Comparison of ENCODE assay signal across 1 cellular context in genomic region chr16:2251281-2252111, GRCh38.
A peak's percentile ranks its signal among the peaks of the same experiment; 100 is the strongest.
TF ChIP-seq lines count a peak whose summit lies in the region.

Gene ECI1 (minus strand): TSS chr16:2251587. CDS start chr16:2251566, 21 bp downstream.

TF ChIP-seq in K562, 482 proteins besides CTCF, POLR2A, EP300 and RAD21 (continued from another document and continues in another):
- TF ChIP-seq CREB5 (CRISPR knock-in tag; IDR thresholded peaks at IDR 0.05) (no peak), FIP1L1 (IDR thresholded peaks at IDR 0.05; ENCODE audit: low read depth, low read length, poor library complexity, severe bottlenecking) (peak; percentile 97), SNAPC5 (CRISPR knock-in tag; IDR thresholded peaks at IDR 0.05) (no peak), TAF7 (tag; IDR thresholded peaks at IDR 0.05) (peak; percentile 76; the same call in 1 of the 2 replicates), ZNF551 (CRISPR knock-in tag; IDR thresholded peaks at IDR 0.05) (no peak), BACH1 (tag; IDR thresholded peaks at IDR 0.05) (no peak), ELK1 (CRISPR knock-in tag; IDR thresholded peaks at IDR 0.05) (no peak), MAZ (CRISPR knock-in tag; conservative IDR thresholded peaks at IDR 0.05 in 1 of 2, IDR thresholded peaks at IDR 0.05 in 1 of 2) (peak; percentile 93 to 97), RBM17 (IDR thresholded peaks at IDR 0.05; ENCODE audit: borderline replicate concordance, low read depth, low read length) (no peak), AFF4 (CRISPR knock-in tag; IDR thresholded peaks at IDR 0.05) (no peak; the same call in 1 of the 2 replicates), TAL1 (IDR thresholded peaks at IDR 0.05) (no peak), TCFL5 (CRISPR knock-in tag; conservative IDR thresholded peaks at IDR 0.05) (no peak), DLX4 (CRISPR knock-in tag; IDR thresholded peaks at IDR 0.05) (no peak), ZNF436 (CRISPR knock-in tag; IDR thresholded peaks at IDR 0.05) (no peak), HMGXB4 (CRISPR knock-in tag; IDR thresholded peaks at IDR 0.05) (no peak; the same call in 1 of the 2 replicates), ZBTB33 (CRISPR knock-in tag; IDR thresholded peaks at IDR 0.05) (peak; percentile 66), SAFB (IDR thresholded peaks at IDR 0.05; ENCODE audit: borderline replicate concordance, low read depth, low read length) (0 out of 2 replicates have a peak, but pooled peaks have one; percentile 64), ZNF280A (IDR thresholded peaks at IDR 0.05; ENCODE audit: low read depth, partially characterized antibody) (no peak), ILF3 (IDR thresholded peaks at IDR 0.05; ENCODE audit: borderline replicate concordance) (no peak), XRCC5 (IDR thresholded peaks at IDR 0.05; ENCODE audit: low read depth, low read length) (0 out of 2 replicates have a peak, but pooled peaks have one; percentile 85), HDAC6 (IDR thresholded peaks at IDR 0.05; ENCODE audit: low read depth, low read length) (0 out of 2 replicates have a peak, but pooled peaks have one; percentile 25), ZMIZ1 (IDR thresholded peaks at IDR 0.05; ENCODE audit: low read depth in 2 of 2, low read length in 2 of 2) (no peak), SREBF1 (IDR thresholded peaks at IDR 0.05; ENCODE audit: borderline replicate concordance, low read depth, low read length) (no peak), FOXO4 (CRISPR knock-in tag; IDR thresholded peaks at IDR 0.05) (no peak), PRMT5 (CRISPR knock-in tag; IDR thresholded peaks at IDR 0.05) (no peak), ARID3A (IDR thresholded peaks at IDR 0.05; ENCODE audit: borderline replicate concordance, low read depth, low read length) (no peak), ZNF140 (CRISPR knock-in tag; IDR thresholded peaks at IDR 0.05) (no peak), PTRF (tag; IDR thresholded peaks at IDR 0.05) (no peak), ZNF518B (CRISPR knock-in tag; IDR thresholded peaks at IDR 0.05) (no peak), BRF1 (IDR thresholded peaks at IDR 0.05; ENCODE audit: borderline replicate concordance, extremely low read depth, insufficient read length) (no peak), TCF7 (IDR thresholded peaks at IDR 0.05; ENCODE audit: borderline replicate concordance) (no peak), CBFA2T2 (conservative IDR thresholded peaks at IDR 0.05) (no peak)
